Comparison of ENCODE assay signal across 11 cellular contexts in the genomic region with DNA sequence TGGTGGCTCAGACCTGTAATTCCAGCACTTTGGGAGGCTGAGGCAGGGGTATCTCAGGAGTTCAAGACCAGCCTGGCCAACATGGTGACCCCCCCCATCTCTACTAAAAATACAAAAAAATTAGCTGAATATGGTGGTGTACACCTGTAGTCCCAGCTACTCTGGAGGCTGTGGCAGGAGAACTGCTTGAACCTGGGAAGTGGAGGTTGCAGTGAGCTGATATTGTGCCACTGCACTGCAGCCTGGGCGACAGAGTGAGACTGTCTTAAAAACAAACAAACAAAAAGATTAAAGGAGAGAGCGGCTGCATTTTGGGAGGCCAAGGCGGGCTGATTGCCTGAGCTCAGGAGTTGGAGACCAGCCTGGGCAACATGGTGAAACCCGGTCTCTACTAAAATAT. TPM values are rescaled to one million over a fixed set of nuclear protein-coding genes. Genes with fewer than 3 reads are reported as not detected.
A peak's percentile ranks its signal among the peaks of the same experiment; 100 is the strongest.
DNase-seq lines count a peak whose midpoint lies in the region; ATAC-seq, FAIRE-seq and TF ChIP-seq lines count a peak whose summit lies in the region.
"Not testable (repeated sequence)": the region's sequence is repeated elsewhere in the genome, so short reads cannot be mapped to it uniquely, and the experiment has no call there.
"Had no signal": no experiment of that assay in that cellular context is flagged by ENCODE, and none has a peak within 500 bp of the region (broad histone marks: within the 10 kb centered on the region; RNA-seq: fewer than 3 reads in every experiment).

No MANE protein-coding gene starts in this region.

- TF ChIP-seq CTCF in natural killer cell (IDR thresholded peaks at IDR 0.05): not testable (repeated sequence)

- FAIRE-seq in GM12891 (lab: Jason Lieb, UNC): peak; percentile 35

- intact Hi-C loops in natural killer cell (cut with micrococcal nuclease): not testable (repeated sequence)

- not testable (repeated sequence) for TF ChIP-seq POLR2A in GM12891 (IDR thresholded peaks at IDR 0.05; ENCODE audit: low read depth, low read length)

- not testable (repeated sequence) for ATAC-seq in activated naive CD4-positive, alpha-beta T cell treated with anti-CD3 and anti-CD28 coated beads, Interleukin-2, amount 50 U/mL, for 72 hours; effector memory CD8-positive, alpha-beta T cell (replicated peaks); natural killer cell

- H3K36me3 Mint-ChIP-seq in T-helper 2 cell treated with Interferon-gamma antibody and Interleukin-4, amounts not matched to agents 5 μg/mL and 100 μg/mL, for 36 hours (ENCODE audit: low read depth): peaks cover 64% of the 10 kb centered on the region
- peaks cover 94% of the 10 kb centered on the region for H3K36me3 Mint-ChIP-seq in activated T-cell treated with anti-CD3 and anti-CD28 coated beads, Interleukin-2, amount 50 U/mL, for 24 hours (ENCODE audit: low read depth)
- H3K36me3 Mint-ChIP-seq in activated naive CD4-positive, alpha-beta T cell treated with anti-CD3 and anti-CD28 coated beads, Interleukin-2, amount 50 U/mL, for 72 hours: peaks cover 75 to 76% of the 10 kb centered on the region in 2 donors
- peaks cover 33% of the 10 kb centered on the region for H3K36me3 Mint-ChIP-seq in effector memory CD8-positive, alpha-beta T cell (ENCODE audit: insufficient read depth)
- not testable (repeated sequence) for H3K36me3 Mint-ChIP-seq in natural killer cell
- peaks cover 56% of the 10 kb centered on the region for H3K36me3 Mint-ChIP-seq in stimulated activated naive CD8-positive, alpha-beta T cell treated with anti-CD3 and anti-CD28 coated beads, Interleukin-15, Interleukin-2, amounts not matched to agents 100 ng/mL and 50 ng/mL, for 24 hours (ENCODE audit: low read depth)

- peak overlapping the region; percentile 79 for H3K27ac Mint-ChIP-seq in T-helper 2 cell treated with Interferon-gamma antibody and Interleukin-4, amounts not matched to agents 5 μg/mL and 100 μg/mL, for 36 hours
- peak overlapping the region; percentile 100 for H3K27ac Mint-ChIP-seq in activated T-cell treated with anti-CD3 and anti-CD28 coated beads, Interleukin-2, amount 50 U/mL, for 24 hours
- H3K27ac Mint-ChIP-seq in activated naive CD4-positive, alpha-beta T cell treated with anti-CD3 and anti-CD28 coated beads, Interleukin-2, amount 50 U/mL, for 72 hours: peak overlapping the region; percentile 83 to 100
- H3K27ac Mint-ChIP-seq in effector memory CD8-positive, alpha-beta T cell: peak overlapping the region; percentile 90 to 99
- H3K27ac Mint-ChIP-seq in natural killer cell: peak overlapping the region; percentile 77 to 99
- H3K27ac Mint-ChIP-seq in stimulated activated naive CD8-positive, alpha-beta T cell treated with anti-CD3 and anti-CD28 coated beads, Interleukin-15, Interleukin-2, amounts not matched to agents 100 ng/mL and 50 ng/mL, for 24 hours: peak overlapping the region; percentile 98

- H3K4me1 Mint-ChIP-seq in T-helper 2 cell treated with Interferon-gamma antibody and Interleukin-4, amounts not matched to agents 5 μg/mL and 100 μg/mL, for 36 hours (ENCODE audit: low read depth): peaks cover 45% of the 10 kb centered on the region
- H3K4me1 Mint-ChIP-seq in activated T-cell treated with anti-CD3 and anti-CD28 coated beads, Interleukin-2, amount 50 U/mL, for 24 hours (ENCODE audit: low read depth): peaks cover 68% of the 10 kb centered on the region
- H3K4me1 Mint-ChIP-seq in effector memory CD8-positive, alpha-beta T cell (ENCODE audit: low read depth in 2 of 2): peaks cover 66 to 71% of the 10 kb centered on the region in 2 donors
- H3K4me1 Mint-ChIP-seq in natural killer cell: peaks cover 47 to 52% of the 10 kb centered on the region in 2 donors
- H3K4me1 Mint-ChIP-seq in stimulated activated naive CD8-positive, alpha-beta T cell treated with anti-CD3 and anti-CD28 coated beads, Interleukin-15, Interleukin-2, amounts not matched to agents 100 ng/mL and 50 ng/mL, for 24 hours (ENCODE audit: low read depth): peaks cover 78% of the 10 kb centered on the region

- not testable (repeated sequence) for H3K9me3 Mint-ChIP-seq in T-helper 2 cell treated with Interferon-gamma antibody and Interleukin-4, amounts not matched to agents 5 μg/mL and 100 μg/mL, for 36 hours; activated T-cell treated with anti-CD3 and anti-CD28 coated beads, Interleukin-2, amount 50 U/mL, for 24 hours; activated naive CD4-positive, alpha-beta T cell treated with anti-CD3 and anti-CD28 coated beads, Interleukin-2, amount 50 U/mL, for 72 hours; effector memory CD8-positive, alpha-beta T cell; natural killer cell; stimulated activated naive CD8-positive, alpha-beta T cell treated with anti-CD3 and anti-CD28 coated beads, Interleukin-15, Interleukin-2, amounts not matched to agents 100 ng/mL and 50 ng/mL, for 24 hours

- H3K27me3 Mint-ChIP-seq in T-helper 2 cell treated with Interferon-gamma antibody and Interleukin-4, amounts not matched to agents 5 μg/mL and 100 μg/mL, for 36 hours (ENCODE audit: low read depth); activated T-cell treated with anti-CD3 and anti-CD28 coated beads, Interleukin-2, amount 50 U/mL, for 24 hours; effector memory CD8-positive, alpha-beta T cell; natural killer cell (ENCODE audit: low read depth in 2 of 2); stimulated activated naive CD8-positive, alpha-beta T cell treated with anti-CD3 and anti-CD28 coated beads, Interleukin-15, Interleukin-2, amounts not matched to agents 100 ng/mL and 50 ng/mL, for 24 hours: not testable (repeated sequence)

- not testable (repeated sequence) for DNase-seq in GM12891 (ENCODE audit: insufficient read length, low spot score); T-helper 2 cell treated with Interferon-gamma antibody and Interleukin-4, amounts not matched to agents 5 μg/mL and 100 μg/mL, for 36 hours (ENCODE audit: low spot score); activated T-cell treated with anti-CD3 and anti-CD28 coated beads, Interleukin-2, amount 50 U/mL, for 24 hours; activated naive CD4-positive, alpha-beta T cell treated with anti-CD3 and anti-CD28 coated beads, Interleukin-2, amount 50 U/mL, for 72 hours (ENCODE audit: low spot score in 2 of 2); effector memory CD8-positive, alpha-beta T cell; natural killer cell

- peak overlapping the region; percentile 87 for H3K4me3 Mint-ChIP-seq in T-helper 2 cell treated with Interferon-gamma antibody and Interleukin-4, amounts not matched to agents 5 μg/mL and 100 μg/mL, for 36 hours
- H3K4me3 Mint-ChIP-seq in activated T-cell treated with anti-CD3 and anti-CD28 coated beads, Interleukin-2, amount 50 U/mL, for 24 hours: peak overlapping the region; percentile 100
- peak overlapping the region; percentile 91 to 96 for H3K4me3 Mint-ChIP-seq in effector memory CD8-positive, alpha-beta T cell
- H3K4me3 Mint-ChIP-seq in natural killer cell: not testable (repeated sequence)
- H3K4me3 Mint-ChIP-seq in stimulated activated naive CD8-positive, alpha-beta T cell treated with anti-CD3 and anti-CD28 coated beads, Interleukin-15, Interleukin-2, amounts not matched to agents 100 ng/mL and 50 ng/mL, for 24 hours: peak overlapping the region; percentile 96

RNA-seq across cellular contexts. Expression of a gene that starts 2.4 kb away (rescaled TPM):
- polyA plus RNA-seq in GM12891 (2012; ENCODE audit: low read depth, missing spikeins): 44.7 TPM
- total RNA-seq in activated naive CD4-positive, alpha-beta T cell treated with anti-CD3 and anti-CD28 coated beads, Interleukin-2, amount 50 U/mL, for 72 hours: 100 to 1,000 TPM; 231 to 254 TPM
- total RNA-seq in natural killer cell: 100 to 1,000 TPM; 320 to 563 (median 535) TPM
- polyA plus RNA-seq: K562 had no signal

RNA-seq across cellular contexts. Expression of a gene that starts 25.2 kb away (rescaled TPM):
- polyA plus RNA-seq in GM12891 (2012; ENCODE audit: low read depth, missing spikeins): 7.3 TPM
- total RNA-seq in activated naive CD4-positive, alpha-beta T cell treated with anti-CD3 and anti-CD28 coated beads, Interleukin-2, amount 50 U/mL, for 72 hours: not detected
- total RNA-seq in natural killer cell: under 1 TPM in 1 of 3 donors, not detected in 2; 0.14 TPM
- total RNA-seq: Caco-2, H1, HT1080, K562 had no signal
- polyA plus RNA-seq: H1 had no signal

RNA-seq across cellular contexts. Expression of a gene that starts 55.0 kb away (rescaled TPM):
- 92.3 TPM for polyA plus RNA-seq in GM12891 (2012; ENCODE audit: low read depth, missing spikeins)
- 100 to 1,000 TPM; 146 to 175 TPM for total RNA-seq in activated naive CD4-positive, alpha-beta T cell treated with anti-CD3 and anti-CD28 coated beads, Interleukin-2, amount 50 U/mL, for 72 hours
- 100 to 1,000 TPM; 181 to 266 (median 243) TPM for total RNA-seq in natural killer cell
